Comparison of ENCODE assay signal across 17 cellular contexts in genomic region chr10:49218480-49218879, GRCh38. TPM values are rescaled to one million over a fixed set of nuclear protein-coding genes. Genes with fewer than 3 reads are reported as not detected.
"Had no signal": no experiment of that assay in that cellular context is flagged by ENCODE, and none has a peak within 500 bp of the region (broad histone marks: within the 10 kb centered on the region; RNA-seq: fewer than 3 reads in every experiment).

No MANE protein-coding gene starts in this region.

- DNase-seq: activated CD4-positive, CD25-positive, alpha-beta regulatory T cell treated with anti-CD3 and anti-CD28 coated beads, Interleukin-2, amount 50 U/mL, for 72 hours; activated effector memory CD4-positive, alpha-beta T cell treated with anti-CD3 and anti-CD28 coated beads, Interleukin-2, amount 50 U/mL, for 16 hours; activated naive CD4-positive, alpha-beta T cell treated with anti-CD3 and anti-CD28 coated beads, Interleukin-2, amount 50 U/mL, for 16 hours; activated T-cell treated with anti-CD3 and anti-CD28 coated beads, Interleukin-2, amount 50 U/mL, for 72 hours; cerebellar nuclear complex; cortex of kidney; nephron progenitor cell; nucleus accumbens; posterior cingulate gyrus; stimulated activated CD4-positive, alpha-beta T cell treated with anti-CD3 and anti-CD28 coated beads, Interleukin-2, amount 100 ng/mL, for 48 hours; T-helper 2 cell had no signal

- H3K4me3 ChIP-seq: ascending aorta, hepatocyte, lung, skin epidermis had no signal

- H3K4me1 ChIP-seq: ascending aorta had no signal

- H3K27me3 ChIP-seq: ascending aorta had no signal

- H3K4me3 Mint-ChIP-seq: activated T-cell treated with anti-CD3 and anti-CD28 coated beads, Interleukin-2, amount 50 U/mL, for 72 hours; nephron progenitor cell had no signal

- H3K36me3 ChIP-seq: ascending aorta had no signal

- H3K27ac ChIP-seq: ascending aorta, hepatocyte, skin epidermis, VCaP had no signal

- ATAC-seq: activated T-cell treated with anti-CD3 and anti-CD28 coated beads, Interleukin-2, amount 50 U/mL, for 72 hours; esophagus mucosa had no signal

- H3K27ac Mint-ChIP-seq: activated T-cell treated with anti-CD3 and anti-CD28 coated beads, Interleukin-2, amount 50 U/mL, for 72 hours; nephron progenitor cell had no signal

- H3K9me3 ChIP-seq: ascending aorta had no signal

RNA-seq across cellular contexts. Expression of gene TMEM273, which starts 30.3 kb away (rescaled TPM):
- polyA plus RNA-seq: hepatocyte had no signal
